ENCODE assay signal across 16 cellular contexts in genomic region chr2:95374029-95374428, GRCh38. TPM values are rescaled to one million over a fixed set of nuclear protein-coding genes. Genes with fewer than 3 reads are reported as not detected.
DNase-seq lines count a peak whose midpoint lies in the region; ATAC-seq, FAIRE-seq and TF ChIP-seq lines count a peak whose summit lies in the region.
"Had no signal": no experiment of that assay in that cellular context is flagged by ENCODE, and none has a peak within 500 bp of the region (broad histone marks: within the 10 kb centered on the region; RNA-seq: fewer than 3 reads in every experiment).

No MANE protein-coding gene starts in this region.

- peak overlapping the region; percentile 46; the same call in 1 of the 2 replicates for H4K8ac ChIP-seq in H1 (ENCODE audit: extremely low read depth, insufficient read depth, low read length)

- H2AFZ ChIP-seq in H1 (ENCODE audit: low read length) (no peak overlapping the region), osteoblast (ENCODE audit: low read length) (no peak overlapping the region), Karpas-422 (ENCODE audit: low read length) (no peak overlapping the region)

- no peaks in the 10 kb centered on the region for H4K20me1 ChIP-seq in H1 (replicated peaks in 1 of 2; ENCODE audit: control insufficient read depth in 1 of 2, insufficient read depth in 2 of 2, low read length in 2 of 2)
- no peaks in the 10 kb centered on the region for H4K20me1 ChIP-seq in osteoblast (ENCODE audit: insufficient read depth, low read length)
- no peaks in the 10 kb centered on the region for H4K20me1 ChIP-seq in Karpas-422 (ENCODE audit: insufficient read depth, low read depth, low read length)

- intact Hi-C loops in sciatic nerve (cut with DNase I): no loop called here

- no peaks in the 10 kb centered on the region for H3K79me1 ChIP-seq in H1 (ENCODE audit: low read depth, low read length)

- POLR2A ChIA-PET in A549 (lab: Yijun Ruan, JAX) (no interaction called here), H1 (lab: Charles Lee; ENCODE audit: partially characterized antibody) (no interaction called here)

- no peaks in the 10 kb centered on the region for H3K27me3 ChIP-seq in H7 (ENCODE audit: control insufficient read depth, insufficient read depth, low read length)
- H3K27me3 ChIP-seq in H1 (replicated peaks in 1 of 4; ENCODE audit: control insufficient read depth in 3 of 4, extremely low read depth in 1 of 4, insufficient read depth in 3 of 4, low read length in 3 of 4): no peaks in the 10 kb centered on the region
- H3K27me3 ChIP-seq in osteoblast (ENCODE audit: insufficient read depth, low read length): no peaks in the 10 kb centered on the region
- no peaks in the 10 kb centered on the region for H3K27me3 ChIP-seq in Karpas-422 (ENCODE audit: low read length)

- no peak overlapping the region for H3K14ac ChIP-seq in H1 (ENCODE audit: insufficient read length)

- H3K4me1 ChIP-seq in A549: no peaks in the 10 kb centered on the region
- H3K4me1 ChIP-seq in H1 (replicated peaks in 1 of 4; ENCODE audit: control insufficient read depth in 3 of 4, insufficient read depth in 4 of 4, low read length in 3 of 4): peaks cover 0 to 4% (median 0%) of the 10 kb centered on the region in 4 experiments; a peak in 1 of 7 replicates
- no peaks in the 10 kb centered on the region for H3K4me1 ChIP-seq in osteoblast (ENCODE audit: insufficient read depth, low read length)
- H3K4me1 ChIP-seq in Karpas-422 (ENCODE audit: low read length): no peaks in the 10 kb centered on the region

- no peak overlapping the region for H2BK15ac ChIP-seq in H1 (ENCODE audit: low read length)

- H2BK120ac ChIP-seq in H1 (replicated peaks; ENCODE audit: low read depth, low read length): no peak overlapping the region

- no peak for TF ChIP-seq RAD21 in A549 (conservative IDR thresholded peaks at IDR 0.05 in 1 of 2, IDR thresholded peaks at IDR 0.05 in 1 of 2)
- no peak for TF ChIP-seq RAD21 in H1 (IDR thresholded peaks at IDR 0.05 in 1 of 2, conservative IDR thresholded peaks at IDR 0.05 in 1 of 2; ENCODE audit: low read depth in 2 of 2, low read length in 2 of 2)

- no peak overlapping the region for H2AK5ac ChIP-seq in H1 (ENCODE audit: low read depth, low read length)

- H3K4me3 ChIP-seq in A549 (no peak overlapping the region), H7 (ENCODE audit: insufficient read depth, low read depth, low read length) (no peak overlapping the region), H1 (ENCODE audit: extremely low read depth in 1 of 4, insufficient read depth in 2 of 4, low read depth in 3 of 4, low read length in 4 of 4) (no peak overlapping the region), osteoblast (ENCODE audit: insufficient read depth, low read length) (no peak overlapping the region), Karpas-422 (ENCODE audit: low read length) (no peak overlapping the region)
- H3K4me3 ChIP-seq: SK-N-MC had no signal

- TF ChIP-seq EP300 in A549 (IDR thresholded peaks at IDR 0.05) (no peak), H1 (IDR thresholded peaks at IDR 0.05; ENCODE audit: borderline replicate concordance in 1 of 2, low read depth in 2 of 2, low read length in 2 of 2) (no peak)

- no peak overlapping the region for H3K23ac ChIP-seq in H1 (ENCODE audit: insufficient read length)

- H3K36me3 ChIP-seq in H7 (replicated peaks; ENCODE audit: control insufficient read depth, insufficient read depth, low read length) (no peaks in the 10 kb centered on the region), H1 (ENCODE audit: control insufficient read depth in 2 of 4, insufficient read depth in 4 of 4, low read length in 3 of 4) (no peaks in the 10 kb centered on the region), osteoblast (ENCODE audit: insufficient read depth, low read length) (no peaks in the 10 kb centered on the region), Karpas-422 (ENCODE audit: insufficient read depth, low read length) (no peaks in the 10 kb centered on the region)

- ATAC-seq in A549 (no peak; a peak in 1 of 6 replicates), esophagus mucosa (no peak), sciatic nerve (no peak)
- ATAC-seq: PC-3 had no signal

- H3K79me2 ChIP-seq in H1 (ENCODE audit: control insufficient read depth in 1 of 2, insufficient read depth in 2 of 2, low read length in 2 of 2): no peaks in the 10 kb centered on the region
- H3K79me2 ChIP-seq in osteoblast (ENCODE audit: insufficient read depth, low read length): no peaks in the 10 kb centered on the region
- no peaks in the 10 kb centered on the region for H3K79me2 ChIP-seq in Karpas-422 (ENCODE audit: low read length)

- H3K4ac ChIP-seq in H1 (replicated peaks; ENCODE audit: insufficient read length, low read depth, low read length): no peak overlapping the region

- H3K9me3 ChIP-seq in A549 (no peaks in the 10 kb centered on the region), H1 (ENCODE audit: insufficient read depth in 2 of 2, low read depth in 1 of 2, low read length in 1 of 2) (peaks cover 55 to 81% of the 10 kb centered on the region in 2 experiments), osteoblast (ENCODE audit: low read depth, low read length) (no peaks in the 10 kb centered on the region), Karpas-422 (ENCODE audit: low read length) (no peaks in the 10 kb centered on the region)

- FAIRE-seq in A549 (lab: Jason Lieb, UNC) (no peak), H1 (lab: Jason Lieb, UNC) (no peak)

- no peak overlapping the region for H2BK5ac ChIP-seq in H1 (ENCODE audit: low read depth, low read length)

- H2BK12ac ChIP-seq in H1 (ENCODE audit: low read depth, low read length): no peak overlapping the region

- TF ChIP-seq POLR2A in A549 (IDR thresholded peaks at IDR 0.05; ENCODE audit: low read length): no peak
- no peak for TF ChIP-seq POLR2A in H1 (IDR thresholded peaks at IDR 0.05; ENCODE audit: control extremely low read depth in 1 of 2, low read depth in 2 of 2, low read length in 2 of 2)

- H4K91ac ChIP-seq in H1 (replicated peaks; ENCODE audit: insufficient read length, low read length): no peak overlapping the region

- H3K23me2 ChIP-seq in H1 (ENCODE audit: low read depth, low read length): no peaks in the 10 kb centered on the region

- CTCF ChIA-PET in A549 (lab: Yijun Ruan, JAX) (interaction anchor here (1.0 to 1.1 kb wide), 2 partner anchors 15 kb away, joined by 3 to 4 read pairs; no protein-coding TSS in a partner anchor), H1 (lab: Charles Lee; ENCODE audit: partially characterized antibody) (no interaction called here)

- H3K27ac ChIP-seq in A549 (no peak overlapping the region), H1 (ENCODE audit: low read depth, low read length) (no peak overlapping the region), osteoblast (ENCODE audit: low read depth, low read length) (no peak overlapping the region), Karpas-422 (ENCODE audit: low read length) (no peak overlapping the region)
- H3K27ac ChIP-seq: KMS-11, SK-N-MC had no signal

- H3K18ac ChIP-seq in H1 (ENCODE audit: extremely low read depth, low read length): no peak overlapping the region

- H4K5ac ChIP-seq in H1 (ENCODE audit: insufficient read length, low read depth, low read length): no peak overlapping the region

- H2BK20ac ChIP-seq in H1 (ENCODE audit: low read length): no peak overlapping the region

- TF ChIP-seq CTCF in A549 (IDR thresholded peaks at IDR 0.05) (no peak), H1 (IDR thresholded peaks at IDR 0.05; ENCODE audit: control extremely low read depth in 1 of 3, insufficient read depth in 1 of 3, low read depth in 1 of 3, low read length in 3 of 3) (no peak), osteoblast (IDR thresholded peaks at IDR 0.05; ENCODE audit: extremely low read depth, low read depth, low read length) (no peak)

- no peak overlapping the region for H3K56ac ChIP-seq in H1 (replicated peaks; ENCODE audit: insufficient read length, low read depth, low read length)

- H3K9ac ChIP-seq in H1 (replicated peaks in 1 of 4; ENCODE audit: extremely low read depth in 1 of 4, low read depth in 3 of 4, low read length in 3 of 4) (no peak overlapping the region), Karpas-422 (ENCODE audit: low read length) (no peak overlapping the region)
- H3K9ac ChIP-seq: KMS-11 had no signal

- no peak overlapping the region for H3K4me2 ChIP-seq in A549
- H3K4me2 ChIP-seq in H1 (ENCODE audit: insufficient read depth in 1 of 2, low read depth in 2 of 2, low read length in 2 of 2): no peak overlapping the region
- no peak overlapping the region for H3K4me2 ChIP-seq in osteoblast (ENCODE audit: insufficient read depth, low read length)
- no peak overlapping the region for H3K4me2 ChIP-seq in Karpas-422 (ENCODE audit: low read depth, low read length, poor library complexity, severe bottlenecking)
- H3K4me2 ChIP-seq: KMS-11 had no signal

- DNase-seq in A549 (ENCODE audit: low read depth in 1 of 2, low spot score in 1 of 2): no peak
- DNase-seq in H7: peak; percentile 37
- no peak for DNase-seq in H1 (ENCODE audit: low read depth in 1 of 2, low spot score in 2 of 2)
- DNase-seq in osteoblast (ENCODE audit: insufficient read length, low spot score, missing footprints): peak; percentile 25
- no peak for DNase-seq in Karpas-422
- no peak for DNase-seq in sciatic nerve (ENCODE audit: low spot score)
- DNase-seq: CD4-positive, CD25-positive, alpha-beta regulatory T cell; EL; NCI-H1048; NCI-H146; NCI-H2081; NCI-H774; PC-3 had no signal

- WGBS in A549 (ENCODE audit: missing lambda C conversion rate): 85% methylated on average over 5 of the region's 6 CpGs
- WGBS in H1 (ENCODE audit: extremely low coverage in 1 of 2, insufficient coverage in 1 of 2, insufficient read length in 1 of 2, insufficient replicate concordance in 2 of 2, low coverage in 1 of 2, low lambda C conversion rate in 2 of 2, missing lambda C conversion rate in 1 of 2), 2 experiments: 88% methylated on average over 5 of the region's 6 CpGs; no CpG with 5 or more reads in 1 of the 2 experiments

- H3K9me2 ChIP-seq in Karpas-422 (replicated peaks; ENCODE audit: insufficient read depth, low read length): no peaks in the 10 kb centered on the region

RNA-seq across cellular contexts. Expression of gene FAHD2A, which starts 28.5 kb away (rescaled TPM):
- polyA plus RNA-seq in A549 (2011; rRNA removed): 33.0 and 35.2 TPM in 2 replicates
- polyA plus RNA-seq in A549 (2012; cell fraction: cytosol; rRNA removed): 38.9 and 40.1 TPM in 2 replicates
- 61.7 and 65.6 TPM in 2 replicates for polyA plus RNA-seq in A549 (2012; cell fraction: nucleus; rRNA removed)
- polyA plus RNA-seq in A549 (2017; fragmentation: RNase III; extraction: RNeasy Plus Mini Kit Qiagen cat#74134 plus additional on column Dnase treatment): 25.8 to 30.6 TPM (median 28.1 TPM) in 3 replicates
- polyA minus RNA-seq in A549 (2011; rRNA and poly(A)+ RNA removed): 45.1 and 49.6 TPM in 2 replicates
- 37.1 and 49.3 TPM in 2 replicates for total RNA-seq in H7 (2014; rRNA removed; shearing (Covaris generic))
- 25.8 and 26.7 TPM in 2 replicates for total RNA-seq in H1 (2021; fragmentation: NEBNext Ultra II Directional; extraction: Animal tissue kit (Norgen Biotek cat#: 25700))
- 24.2 and 28.6 TPM in 2 replicates for polyA plus RNA-seq in H1 (2011; rRNA removed)
- 35.7 TPM for polyA plus RNA-seq in H1 (2011; cell fraction: cytosol; rRNA removed)
- polyA plus RNA-seq in H1 (2011; cell fraction: nucleus; rRNA removed): 57.5 TPM
- 21.9 to 28.1 TPM (median 26.1 TPM) in 4 replicates for polyA plus RNA-seq in H1 (2012, experiment 1 of 2)
- polyA plus RNA-seq in H1 (2012, experiment 2 of 2): 23.9 TPM
- polyA plus RNA-seq in H1 (2013, experiment 1 of 2): 17.4 TPM
- polyA plus RNA-seq in H1 (2013, experiment 2 of 2): 16.6 TPM
- polyA minus RNA-seq in H1 (2011; rRNA and poly(A)+ RNA removed): 28.0 and 35.5 TPM in 2 replicates
- 18.2 TPM for polyA minus RNA-seq in H1 (2011; cell fraction: cytosol; rRNA and poly(A)+ RNA removed)
- 32.5 TPM for polyA minus RNA-seq in H1 (2011; cell fraction: nucleus; rRNA and poly(A)+ RNA removed)
- total RNA-seq in osteoblast: 19.7 and 21.4 TPM in 2 replicates
- total RNA-seq in Karpas-422 (2014; rRNA removed; shearing (Covaris generic); ENCODE audit: low replicate concordance): 22.5 and 34.2 TPM in 2 replicates
- 13.6 TPM for total RNA-seq in esophagus mucosa
- total RNA-seq in sciatic nerve: 31.8 TPM

Comparison
In these comparisons a context has a peak if more than half of its experiments do, and no peak if none do; other contexts are left out.
1. DNase-seq: peak in H7 (single experiment) and osteoblast (single experiment); none in A549 (0 of 2), H1 (0 of 2), Karpas-422 (single experiment) and sciatic nerve (single experiment).